ENCODE assay signal across 26 cellular contexts in the genomic region with DNA sequence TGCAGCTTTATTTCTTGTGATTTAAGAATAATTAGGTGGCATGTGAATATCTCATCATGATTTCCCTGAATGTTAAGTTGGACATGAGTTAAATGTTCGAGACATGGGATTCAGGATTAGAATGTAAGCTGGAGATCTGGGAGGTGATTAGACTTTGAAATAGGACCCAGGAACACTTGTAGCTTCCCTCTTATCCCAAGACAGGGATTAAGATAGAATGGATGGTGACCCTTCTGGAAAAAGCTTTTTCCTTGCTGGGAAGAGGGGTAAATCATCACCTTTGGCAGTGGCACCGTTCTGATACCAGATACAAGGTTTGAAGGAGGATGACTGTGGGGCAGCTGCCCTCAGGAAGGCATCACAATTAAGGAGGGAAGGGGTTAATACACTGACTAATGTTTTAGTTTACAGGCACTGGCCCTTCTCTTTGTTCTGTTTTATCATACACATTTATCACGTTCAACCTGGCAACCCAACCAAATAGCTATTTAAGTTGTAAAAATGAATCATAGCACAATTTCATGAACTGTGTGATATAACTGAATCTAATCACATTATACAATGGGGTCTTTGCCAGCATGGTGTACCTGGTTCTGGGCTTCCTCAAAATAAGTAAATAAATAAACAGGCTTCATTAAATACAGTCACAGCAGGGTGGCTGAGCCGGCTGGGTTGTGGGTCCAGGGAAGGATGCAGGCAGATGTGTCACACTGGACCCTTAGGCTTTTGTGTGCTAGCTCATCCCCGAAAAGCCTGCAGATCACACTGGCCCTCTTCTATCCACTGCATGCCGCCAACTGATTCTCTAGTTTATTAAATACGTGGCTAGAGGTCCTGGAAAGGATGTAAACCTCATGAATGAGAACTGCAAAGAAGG.
"Had no signal": no experiment of that assay in that cellular context is flagged by ENCODE, and none has a peak within 500 bp of the region (broad histone marks: within the 10 kb centered on the region; RNA-seq: fewer than 3 reads in every experiment).

No MANE protein-coding gene starts in this region.

- H3K9me3 ChIP-seq: gastrocnemius medialis, neutrophil, right lobe of liver, stomach, thyroid gland, upper lobe of left lung had no signal

- H3K79me2 ChIP-seq: parathyroid adenoma had no signal

- H3K36me3 ChIP-seq: gastrocnemius medialis, neutrophil, right lobe of liver, stomach, thyroid gland, upper lobe of left lung had no signal

- H3K27ac ChIP-seq: dorsolateral prefrontal cortex, epithelial cell of prostate, gastrocnemius medialis, neutrophil, parathyroid adenoma, right lobe of liver, stomach, thyroid gland, upper lobe of left lung had no signal

- ATAC-seq: esophagus mucosa; gastrocnemius medialis; left lobe of liver; natural killer cell treated with Interleukin-12 subunit alpha and Interleukin-12 subunit beta and Interleukin-15 and Interleukin-18, amount 100 ng/mL, for 72 hours; right lobe of liver had no signal

- H3K4me2 ChIP-seq: smooth muscle cell had no signal

- H2AFZ ChIP-seq: parathyroid adenoma had no signal

- FAIRE-seq: colon, keratinocyte, urothelium cell line had no signal

- H3K4me1 ChIP-seq: gastrocnemius medialis, parathyroid adenoma had no signal

- H3K4me3 ChIP-seq: dorsolateral prefrontal cortex, gastrocnemius medialis, lung, right lobe of liver, smooth muscle cell, stomach, thyroid gland, upper lobe of left lung had no signal

- DNase-seq: dorsolateral prefrontal cortex; effector CD4-positive, alpha-beta T cell; foreskin fibroblast; gastrocnemius medialis; head of caudate nucleus; naive B cell; right lobe of liver; stimulated activated CD4-positive, alpha-beta T cell treated with anti-CD3 and anti-CD28 coated beads, Interleukin-12 subunit alpha, Interleukin-12 subunit beta, amount 100 ng/mL, for 4 hours; stimulated activated CD4-positive, alpha-beta T cell treated with anti-CD3 and anti-CD28 coated beads, Interleukin-1b, Interleukin-23, amount 100 ng/mL, for 48 hours; stimulated activated CD4-positive, alpha-beta T cell treated with anti-CD3 and anti-CD28 coated beads, Interleukin-4, amount 100 ng/mL, for 1 hour; stimulated activated CD8-positive, alpha-beta memory T cell treated with anti-CD3 and anti-CD28 coated beads, Interleukin-4, amount 100 ng/mL, for 48 hours; stimulated activated naive CD4-positive, alpha-beta T cell treated with Interleukin-2 at 50 U/mL for 16 hours; stomach; thyroid gland; upper lobe of left lung had no signal

- H3K27me3 ChIP-seq: neutrophil, right lobe of liver, stomach, thyroid gland, upper lobe of left lung had no signal

- H3K9ac ChIP-seq: parathyroid adenoma had no signal
